Comparison of ENCODE assay signal across 6 cellular contexts in the genomic region with DNA sequence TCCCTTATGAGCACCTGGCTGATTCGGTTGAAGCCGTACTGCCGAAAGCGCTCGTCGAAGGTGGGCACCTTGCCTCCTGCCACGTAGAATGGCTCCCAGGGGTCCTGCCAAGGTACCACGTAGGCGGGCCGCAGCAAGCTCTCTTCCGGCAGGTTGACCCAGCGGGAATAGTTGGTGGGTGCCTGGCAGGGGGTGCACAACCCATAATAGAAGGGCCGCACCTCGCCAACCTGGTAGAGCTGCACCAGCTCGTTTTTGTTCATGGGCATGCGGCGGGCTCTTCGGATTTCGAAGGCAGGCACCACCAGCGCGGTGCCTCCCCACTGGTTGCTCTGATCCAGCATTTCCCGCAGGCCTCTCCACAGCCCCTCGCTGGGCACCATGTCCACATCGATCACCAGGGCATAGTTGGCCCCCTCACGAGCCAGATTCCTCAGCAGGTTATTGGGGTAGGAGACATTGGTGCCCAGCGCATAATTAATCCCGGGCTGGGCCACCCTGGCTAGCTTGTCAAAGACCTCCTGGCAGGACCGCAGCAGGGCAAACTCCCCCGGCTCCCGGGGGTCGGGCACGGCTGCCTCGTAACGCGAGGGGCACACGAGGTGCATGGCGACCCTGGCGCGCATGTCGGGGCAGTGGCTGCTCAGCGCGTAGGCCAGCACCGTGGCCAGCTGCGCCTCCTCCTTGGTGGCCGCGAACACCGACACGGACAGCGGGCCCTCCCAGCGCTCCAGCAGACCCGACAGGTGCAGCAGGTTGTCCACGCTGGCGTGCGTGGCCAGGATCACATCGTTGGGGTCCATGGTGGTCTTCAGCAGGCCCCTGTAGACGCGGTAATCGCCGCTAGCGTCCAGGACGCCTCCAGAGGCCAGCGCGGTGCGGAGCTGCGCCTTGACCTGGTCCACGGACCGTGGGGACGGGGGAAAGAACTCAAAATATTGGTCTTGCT. TPM values are rescaled to one million over a fixed set of nuclear protein-coding genes. Genes with fewer than 3 reads are reported as not detected.
DNase-seq lines count a peak whose midpoint lies in the region; ATAC-seq and TF ChIP-seq lines count a peak whose summit lies in the region.

No MANE protein-coding gene starts in this region.

- no peak for ATAC-seq in activated T-cell treated with anti-CD3 and anti-CD28 coated beads, Interleukin-2, amount 50 U/mL, for 4 hours
- no peak for ATAC-seq in GM18909 (IDR thresholded peaks at IDR 0.05; ENCODE audit: poor library complexity, unreplicated experiment)

- H3K9me3 ChIP-seq in stomach smooth muscle (ENCODE audit: control insufficient read depth in 2 of 2, low read length in 2 of 2), result no peaks in the 10 kb centered on the region

- H3K27me3 ChIP-seq in stomach smooth muscle (ENCODE audit: control insufficient read depth in 1 of 2, insufficient read depth in 2 of 2, low read length in 2 of 2), result no peaks in the 10 kb centered on the region

- H3K4me3 Mint-ChIP-seq in activated T-cell treated with anti-CD3 and anti-CD28 coated beads, Interleukin-2, amount 50 U/mL, for 4 hours, result peak overlapping the region; percentile 96

- H3K27ac ChIP-seq in stomach smooth muscle (ENCODE audit: low read length), result peak overlapping the region; percentile 82

- peaks cover 46% of the 10 kb centered on the region for H3K4me1 ChIP-seq in stomach smooth muscle (ENCODE audit: control insufficient read depth, insufficient read depth, low read length)

- H3K36me3 Mint-ChIP-seq in activated T-cell treated with anti-CD3 and anti-CD28 coated beads, Interleukin-2, amount 50 U/mL, for 4 hours (ENCODE audit: insufficient read depth), result peaks cover 11% of the 10 kb centered on the region

- H3K27me3 Mint-ChIP-seq in activated T-cell treated with anti-CD3 and anti-CD28 coated beads, Interleukin-2, amount 50 U/mL, for 4 hours (ENCODE audit: low read depth), result no peaks in the 10 kb centered on the region

- peaks cover 9 to 11% of the 10 kb centered on the region in 2 donors for H3K36me3 ChIP-seq in stomach smooth muscle (ENCODE audit: control insufficient read depth in 2 of 2, insufficient read depth in 2 of 2, low read length in 2 of 2)

- no peak for TF ChIP-seq CTCF in fibroblast of pulmonary artery (IDR thresholded peaks at IDR 0.05; ENCODE audit: low read length, missing control alignments)

- peak overlapping the region; percentile 86 to 97 for H3K9ac ChIP-seq in stomach smooth muscle (ENCODE audit: low read length in 2 of 2)

- H3K9me3 Mint-ChIP-seq in activated T-cell treated with anti-CD3 and anti-CD28 coated beads, Interleukin-2, amount 50 U/mL, for 4 hours, result no peaks in the 10 kb centered on the region

- peak overlapping the region; percentile 69 for H3K4me3 ChIP-seq in fibroblast of pulmonary artery (replicated peaks; ENCODE audit: low read depth, low read length)
- peak overlapping the region; percentile 78 to 98 for H3K4me3 ChIP-seq in stomach smooth muscle (ENCODE audit: low read length in 2 of 2)

- no peak for DNase-seq in activated T-cell treated with anti-CD3 and anti-CD28 coated beads, Interleukin-2, amount 50 U/mL, for 4 hours
- DNase-seq in activated T-cell treated with anti-CD3 and anti-CD28 coated beads, Interleukin-2, amount 50 U/mL, for 48 hours, result no peak
- DNase-seq in fibroblast of pulmonary artery (ENCODE audit: low read depth) (no peak), NCI-H226 (no peak)

- peaks cover 42% of the 10 kb centered on the region for H3K4me1 Mint-ChIP-seq in activated T-cell treated with anti-CD3 and anti-CD28 coated beads, Interleukin-2, amount 50 U/mL, for 4 hours (ENCODE audit: low read depth)

RNA-seq across cellular contexts. Expression of gene B4GAT1, which starts 0.7 kb away (rescaled TPM):
- total RNA-seq in activated T-cell treated with anti-CD3 and anti-CD28 coated beads, Interleukin-2, amount 50 U/mL, for 4 hours, result 10 to 100 TPM in 1 of 3 donors, 1 to 10 TPM in 2; 6.4 to 10.3 (median 8.0) TPM

RNA-seq across cellular contexts. Expression of gene BRMS1, which starts 1.8 kb away (rescaled TPM):
- 100 to 1,000 TPM in 1 of 3 donors, 10 to 100 TPM in 2; 91.1 to 105 (median 94.9) TPM for total RNA-seq in activated T-cell treated with anti-CD3 and anti-CD28 coated beads, Interleukin-2, amount 50 U/mL, for 4 hours

RNA-seq across cellular contexts. Expression of gene RIN1, which starts 10.5 kb away (rescaled TPM):
- total RNA-seq in activated T-cell treated with anti-CD3 and anti-CD28 coated beads, Interleukin-2, amount 50 U/mL, for 4 hours, result 1 to 10 TPM; 1.4 to 2.2 (median 1.7) TPM

RNA-seq across cellular contexts. Expression of gene SLC29A2, which starts 24.8 kb away (rescaled TPM):
- 10 to 100 TPM; 10.5 to 15.7 (median 11.4) TPM for total RNA-seq in activated T-cell treated with anti-CD3 and anti-CD28 coated beads, Interleukin-2, amount 50 U/mL, for 4 hours

RNA-seq across cellular contexts. Expression of gene CD248, which starts 29.9 kb away (rescaled TPM):
- 1 to 10 TPM in 1 of 3 donors, under 1 TPM in 2; 0.65 to 1.5 (median 0.82) TPM for total RNA-seq in activated T-cell treated with anti-CD3 and anti-CD28 coated beads, Interleukin-2, amount 50 U/mL, for 4 hours
